Comparison of ENCODE assay signal across 8 cellular contexts in the genomic region with DNA sequence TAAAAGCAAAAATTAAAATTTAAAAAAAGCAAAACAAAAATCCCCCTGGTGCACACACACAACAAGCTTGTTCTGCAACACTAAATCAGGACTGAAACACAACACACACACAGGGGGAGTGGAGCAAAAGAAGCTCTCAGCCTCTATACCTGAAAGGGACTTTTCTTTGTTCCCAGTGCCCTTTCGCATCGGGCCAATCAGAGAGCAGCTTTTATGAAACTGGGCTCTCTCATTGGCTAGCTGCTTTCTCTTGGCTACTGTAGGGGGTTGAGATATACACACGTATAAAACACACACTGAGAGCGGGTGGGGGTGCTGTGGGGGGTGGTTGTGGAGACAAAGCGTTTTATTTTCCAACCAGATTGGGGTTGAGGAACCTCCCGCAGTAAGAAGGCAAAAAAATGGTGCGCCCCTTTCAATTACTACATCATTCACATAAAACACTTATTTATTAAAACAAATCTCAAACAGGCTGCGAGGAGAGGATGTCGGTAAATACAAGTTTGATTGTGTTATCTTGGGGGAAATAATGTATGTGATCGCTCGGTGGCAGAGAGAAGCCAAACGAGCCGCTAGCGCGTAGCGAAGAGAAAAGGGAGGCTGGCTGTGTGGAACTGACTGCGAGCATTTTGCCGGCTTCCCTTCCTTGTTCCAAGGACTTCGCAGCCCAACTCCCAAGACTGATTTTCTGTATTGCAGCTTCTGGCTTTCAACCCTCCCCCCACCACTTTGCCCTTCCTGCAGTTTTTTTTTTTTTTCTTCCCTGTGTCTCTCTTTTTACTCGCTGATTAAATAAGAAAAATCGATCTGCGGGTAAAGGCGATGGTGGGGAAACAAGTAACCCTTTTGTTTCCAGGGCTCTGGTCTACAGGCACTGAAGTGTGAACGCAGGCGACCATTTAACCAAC. TPM values are rescaled to one million over a fixed set of nuclear protein-coding genes. Genes with fewer than 3 reads are reported as not detected.
DNase-seq lines count a peak whose midpoint lies in the region; ATAC-seq and TF ChIP-seq lines count a peak whose summit lies in the region.

No MANE protein-coding gene starts in this region.

- TF ChIP-seq CTCF in BE2C (IDR thresholded peaks at IDR 0.05; ENCODE audit: low read depth, low read length) = no peak
- no peak for TF ChIP-seq CTCF in WERI-Rb-1 (IDR thresholded peaks at IDR 0.05; ENCODE audit: low read depth, low read length)

- H3K27me3 ChIP-seq in BE2C (no peaks in the 10 kb centered on the region), WERI-Rb-1 (ENCODE audit: insufficient read depth, low read depth, severe bottlenecking) (no peaks in the 10 kb centered on the region)

- peak overlapping the region; percentile 90 for H3K27ac ChIP-seq in WERI-Rb-1

- H3K9me3 ChIP-seq in BE2C = no peaks in the 10 kb centered on the region
- H3K9me3 ChIP-seq in WERI-Rb-1 (ENCODE audit: severe bottlenecking) = no peaks in the 10 kb centered on the region

- no peaks in the 10 kb centered on the region; the same call in 1 of the 2 replicates for H3K4me1 ChIP-seq in BE2C

- peak; percentile 85 for DNase-seq in BE2C
- DNase-seq in NCI-H2029 (lab: John Stamatoyannopoulos, UW) = peak; percentile 95
- DNase-seq in WERI-Rb-1 = peak; percentile 92
- peak; percentile 86 for DNase-seq in fibroblast of the conjunctiva (ENCODE audit: low read depth)
- peak; percentile 98 for DNase-seq in myocyte (ENCODE audit: low read depth)
- no peak for DNase-seq in effector CD8-positive, alpha-beta T cell (lab: John Stamatoyannopoulos, UW)

- H3K36me3 ChIP-seq in BE2C (no peaks in the 10 kb centered on the region), WERI-Rb-1 (peaks cover 3% of the 10 kb centered on the region)

- H3K4me3 ChIP-seq in BE2C (ENCODE audit: low read depth, low read length) (peak overlapping the region; percentile 78), WERI-Rb-1 (ENCODE audit: low read depth, low read length) (peak overlapping the region; percentile 99)

- ATAC-seq in GM18867 (IDR thresholded peaks at IDR 0.05; ENCODE audit: unreplicated experiment) (peak; percentile 76), HG03025 (IDR thresholded peaks at IDR 0.05; ENCODE audit: low FRiP score, unreplicated experiment) (peak; percentile 90)

RNA-seq across cellular contexts. Expression of a gene that starts 2.5 kb away (rescaled TPM):
- 70.5 TPM for polyA plus RNA-seq in BE2C (2012; ENCODE audit: insufficient read depth, insufficient read length, low read depth)
- 41.1 and 43.9 TPM in 2 replicates for total RNA-seq in myocyte
- polyA plus RNA-seq in myocyte (2012) = 7.8 TPM
